12 cellular contexts compared by ENCODE assay signal in the genomic region with DNA sequence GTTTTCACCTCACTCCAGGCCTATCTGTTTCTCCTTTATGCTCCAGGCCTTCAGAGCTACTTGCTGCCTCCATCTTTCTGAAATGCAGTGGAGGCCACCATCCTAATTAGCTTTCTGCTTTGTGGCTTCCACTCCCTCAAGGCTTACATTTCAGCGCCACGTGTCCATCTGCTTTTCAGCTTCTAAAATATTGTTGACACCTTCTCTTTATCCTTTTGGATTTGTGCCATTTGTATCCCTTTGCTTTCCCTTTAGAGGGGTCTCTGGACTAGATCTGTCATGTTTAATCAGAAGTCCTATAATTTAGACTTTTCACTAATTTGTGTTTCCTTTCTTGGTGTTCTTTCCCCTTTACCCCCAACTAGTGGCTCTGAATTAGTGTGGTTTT.
A peak's percentile ranks its signal among the peaks of the same experiment; 100 is the strongest.
DNase-seq lines count a peak whose midpoint lies in the region; ATAC-seq and TF ChIP-seq lines count a peak whose summit lies in the region.
"Had no signal": no experiment of that assay in that cellular context is flagged by ENCODE, and none has a peak within 500 bp of the region (broad histone marks: within the 10 kb centered on the region; RNA-seq: fewer than 3 reads in every experiment).

No MANE protein-coding gene starts in this region.

- H3K27ac Mint-ChIP-seq in activated CD4-positive, alpha-beta T cell treated with anti-CD3 and anti-CD28 coated beads, Interleukin-2, amount 10 ng/mL, durations not matched to agents 24 days and 14 days, result peak overlapping the region; percentile 94
- H3K27ac Mint-ChIP-seq in activated CD4-positive, alpha-beta memory T cell treated with anti-CD3 and anti-CD28 coated beads for 36 hours, result peak overlapping the region; percentile 95
- H3K27ac Mint-ChIP-seq in glutamatergic neuron (ENCODE audit: unreplicated experiment), result no peak overlapping the region

- no peak for TF ChIP-seq CTCF in lower lobe of right lung (IDR thresholded peaks at IDR 0.05)
- no peak for TF ChIP-seq CTCF in glutamatergic neuron (IDR thresholded peaks at IDR 0.05; ENCODE audit: partially characterized antibody, unreplicated experiment)
- TF ChIP-seq CTCF in WERI-Rb-1 (IDR thresholded peaks at IDR 0.05; ENCODE audit: low read depth, low read length), result no peak

- no peaks in the 10 kb centered on the region for H3K27me3 Mint-ChIP-seq in activated CD4-positive, alpha-beta T cell treated with anti-CD3 and anti-CD28 coated beads, Interleukin-2, amount 10 ng/mL, durations not matched to agents 24 days and 14 days
- no peaks in the 10 kb centered on the region for H3K27me3 Mint-ChIP-seq in activated CD4-positive, alpha-beta memory T cell treated with anti-CD3 and anti-CD28 coated beads for 36 hours
- no peaks in the 10 kb centered on the region for H3K27me3 Mint-ChIP-seq in glutamatergic neuron (ENCODE audit: unreplicated experiment)

- H3K36me3 Mint-ChIP-seq in activated CD4-positive, alpha-beta T cell treated with anti-CD3 and anti-CD28 coated beads, Interleukin-2, amount 10 ng/mL, durations not matched to agents 24 days and 14 days (ENCODE audit: low read depth), result peaks cover 35% of the 10 kb centered on the region
- peaks cover 2% of the 10 kb centered on the region for H3K36me3 Mint-ChIP-seq in activated CD4-positive, alpha-beta memory T cell treated with anti-CD3 and anti-CD28 coated beads for 36 hours
- no peaks in the 10 kb centered on the region for H3K36me3 Mint-ChIP-seq in glutamatergic neuron (ENCODE audit: unreplicated experiment)

- peak overlapping the region; percentile 77 for H3K4me3 Mint-ChIP-seq in activated CD4-positive, alpha-beta T cell treated with anti-CD3 and anti-CD28 coated beads, Interleukin-2, amount 10 ng/mL, durations not matched to agents 24 days and 14 days
- peak overlapping the region; percentile 62 for H3K4me3 Mint-ChIP-seq in activated CD4-positive, alpha-beta memory T cell treated with anti-CD3 and anti-CD28 coated beads for 36 hours
- no peak overlapping the region for H3K4me3 Mint-ChIP-seq in glutamatergic neuron (ENCODE audit: unreplicated experiment)

- H3K27ac ChIP-seq in lower lobe of right lung (peak overlapping the region; percentile 51), stomach smooth muscle (ENCODE audit: low read length) (peak overlapping the region; percentile 84), WERI-Rb-1 (no peak overlapping the region)

- H3K4me1 Mint-ChIP-seq in activated CD4-positive, alpha-beta T cell treated with anti-CD3 and anti-CD28 coated beads, Interleukin-2, amount 10 ng/mL, durations not matched to agents 24 days and 14 days, result peaks cover 71% of the 10 kb centered on the region
- peaks cover 87% of the 10 kb centered on the region for H3K4me1 Mint-ChIP-seq in activated CD4-positive, alpha-beta memory T cell treated with anti-CD3 and anti-CD28 coated beads for 36 hours (ENCODE audit: low read depth)
- H3K4me1 Mint-ChIP-seq in glutamatergic neuron (ENCODE audit: low read depth, unreplicated experiment), result no peaks in the 10 kb centered on the region

- intact Hi-C loops in activated CD4-positive, alpha-beta T cell treated with anti-CD3 and anti-CD28 coated beads, Interleukin-2, amount 10 ng/mL, durations not matched to agents 24 days and 14 days (cut with micrococcal nuclease), result no loop called here
- intact Hi-C loops in activated CD4-positive, alpha-beta memory T cell treated with anti-CD3 and anti-CD28 coated beads for 36 hours (cut with micrococcal nuclease), result loop anchor here (2.0 to 10.0 kb wide), 3 partner anchors 30 to 298 kb away; a partner anchor contains a TSS
- intact Hi-C loops in lower lobe of right lung (cut with DNase I), result no loop called here

- H3K9me3 ChIP-seq in lower lobe of right lung (no peaks in the 10 kb centered on the region), stomach smooth muscle (ENCODE audit: control insufficient read depth in 2 of 2, low read length in 2 of 2) (no peaks in the 10 kb centered on the region), WERI-Rb-1 (ENCODE audit: severe bottlenecking) (no peaks in the 10 kb centered on the region)
- H3K9me3 ChIP-seq: thyroid gland had no signal

- no peaks in the 10 kb centered on the region for H3K9me3 Mint-ChIP-seq in activated CD4-positive, alpha-beta T cell treated with anti-CD3 and anti-CD28 coated beads, Interleukin-2, amount 10 ng/mL, durations not matched to agents 24 days and 14 days
- no peaks in the 10 kb centered on the region for H3K9me3 Mint-ChIP-seq in activated CD4-positive, alpha-beta memory T cell treated with anti-CD3 and anti-CD28 coated beads for 36 hours
- no peaks in the 10 kb centered on the region for H3K9me3 Mint-ChIP-seq in glutamatergic neuron (ENCODE audit: unreplicated experiment)

- no peak for ATAC-seq in lower lobe of right lung
- ATAC-seq in GM18520 (IDR thresholded peaks at IDR 0.05; ENCODE audit: unreplicated experiment), result no peak
- ATAC-seq: A549 had no signal

- H3K9ac ChIP-seq in stomach smooth muscle (ENCODE audit: low read length in 2 of 2), result no peak overlapping the region

- no peak for DNase-seq in activated CD4-positive, alpha-beta T cell treated with anti-CD3 and anti-CD28 coated beads, Interleukin-2, amount 10 ng/mL, durations not matched to agents 24 days and 14 days
- no peak for DNase-seq in activated CD4-positive, alpha-beta T cell treated with anti-CD3 and anti-CD28 coated beads for 48 hours
- no peak for DNase-seq in activated CD4-positive, alpha-beta memory T cell treated with anti-CD3 and anti-CD28 coated beads for 36 hours
- DNase-seq in lower lobe of right lung (no peak), glutamatergic neuron (no peak), WERI-Rb-1 (no peak)
- DNase-seq: NCI-H446, RPMI8226, thyroid gland had no signal

- CTCF ChIA-PET in activated CD4-positive, alpha-beta memory T cell treated with anti-CD3 and anti-CD28 coated beads for 36 hours (lab: Charles Lee), result interaction anchor here (0.6 to 1.3 kb wide), 5 partner anchors 9 to 179 kb away, joined by 3 to 7 read pairs (median 4); no protein-coding TSS in a partner anchor

- no peak overlapping the region for H3K4me3 ChIP-seq in lower lobe of right lung
- H3K4me3 ChIP-seq in stomach smooth muscle (ENCODE audit: low read length in 2 of 2), result no peak overlapping the region
- no peak overlapping the region for H3K4me3 ChIP-seq in WERI-Rb-1 (ENCODE audit: low read depth, low read length)
- H3K4me3 ChIP-seq: A549, thyroid gland had no signal

- H3K27me3 ChIP-seq in lower lobe of right lung (ENCODE audit: low read depth) (no peaks in the 10 kb centered on the region), stomach smooth muscle (ENCODE audit: control insufficient read depth in 1 of 2, insufficient read depth in 2 of 2, low read length in 2 of 2) (no peaks in the 10 kb centered on the region), WERI-Rb-1 (ENCODE audit: insufficient read depth, low read depth, severe bottlenecking) (no peaks in the 10 kb centered on the region)
- H3K27me3 ChIP-seq: thyroid gland had no signal

- POLR2A ChIA-PET in activated CD4-positive, alpha-beta memory T cell treated with anti-CD3 and anti-CD28 coated beads for 36 hours (lab: Charles Lee), result interaction anchor here (0.7 to 1.5 kb wide), 6 partner anchors 22 to 284 kb away, joined by 3 to 5 read pairs (median 3); no protein-coding TSS in a partner anchor

- H3K4me1 ChIP-seq in lower lobe of right lung, result peaks cover 74% of the 10 kb centered on the region
- peaks cover 56% of the 10 kb centered on the region for H3K4me1 ChIP-seq in stomach smooth muscle (ENCODE audit: control insufficient read depth, insufficient read depth, low read length)

- H3K36me3 ChIP-seq in lower lobe of right lung (no peaks in the 10 kb centered on the region), stomach smooth muscle (ENCODE audit: control insufficient read depth in 2 of 2, insufficient read depth in 2 of 2, low read length in 2 of 2) (no peaks in the 10 kb centered on the region), WERI-Rb-1 (no peaks in the 10 kb centered on the region)
- H3K36me3 ChIP-seq: thyroid gland had no signal
